ENCODE assay signal across 9 cellular contexts in the genomic region with DNA sequence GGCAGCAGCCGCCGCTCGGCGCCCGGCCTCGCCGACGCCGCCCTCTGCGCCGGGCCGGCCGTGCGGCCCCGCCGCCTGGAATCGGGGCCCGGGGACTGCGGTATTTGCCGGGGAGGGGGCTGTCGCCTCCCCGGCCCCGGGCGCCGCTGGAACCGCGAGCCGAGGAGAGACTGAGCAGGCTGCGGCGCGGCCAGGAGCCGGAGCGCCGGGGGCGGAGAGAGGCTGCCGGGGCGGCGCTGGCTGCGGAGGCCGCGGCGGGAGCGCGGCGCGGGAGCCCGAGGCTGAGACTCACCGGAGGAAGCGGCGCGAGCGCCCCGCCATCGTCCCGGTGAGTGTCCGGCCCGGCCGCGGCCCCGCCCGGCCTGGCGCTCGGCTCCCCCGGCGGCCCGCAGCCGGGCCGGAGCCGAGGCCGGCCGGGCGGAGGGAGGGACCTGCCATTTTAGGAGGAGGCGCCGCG. TPM values are rescaled to one million over a fixed set of nuclear protein-coding genes. Genes with fewer than 3 reads are reported as not detected.
DNase-seq lines count a peak whose midpoint lies in the region; ATAC-seq and TF ChIP-seq lines count a peak whose summit lies in the region.
"Had no signal": no experiment of that assay in that cellular context is flagged by ENCODE, and none has a peak within 500 bp of the region (broad histone marks: within the 10 kb centered on the region; RNA-seq: fewer than 3 reads in every experiment).

No MANE protein-coding gene starts in this region.

- TF ChIP-seq CTCF in MM.1S (IDR thresholded peaks at IDR 0.05; ENCODE audit: low read length) (no peak), chondrocyte (IDR thresholded peaks at IDR 0.05) (no peak), type B pancreatic cell (conservative IDR thresholded peaks at IDR 0.05) (no peak)

- peaks cover 38% of the 10 kb centered on the region for H3F3A ChIP-seq in MM.1S (ENCODE audit: insufficient read depth, low read length)

- H3K36me3 ChIP-seq in MM.1S (replicated peaks; ENCODE audit: insufficient read depth, low read length) (no peaks in the 10 kb centered on the region), muscle layer of colon (ENCODE audit: insufficient read depth, low read length) (no peaks in the 10 kb centered on the region)

- H3K27ac Mint-ChIP-seq in chondrocyte (ENCODE audit: unreplicated experiment) (no peak overlapping the region), type B pancreatic cell (no peak overlapping the region)

- peaks cover 43% of the 10 kb centered on the region for H3K4me1 Mint-ChIP-seq in chondrocyte (ENCODE audit: low read depth)
- peaks cover 35% of the 10 kb centered on the region for H3K4me1 Mint-ChIP-seq in type B pancreatic cell (ENCODE audit: unreplicated experiment)

- H3K9ac ChIP-seq in MM.1S (ENCODE audit: low read length) (peak overlapping the region; percentile 98), muscle layer of colon (ENCODE audit: low read length) (peak overlapping the region; percentile 84)

- no peaks in the 10 kb centered on the region for H3K27me3 ChIP-seq in MM.1S (replicated peaks; ENCODE audit: insufficient read depth, low read length)
- no peaks in the 10 kb centered on the region for H3K27me3 ChIP-seq in muscle layer of colon (ENCODE audit: control insufficient read depth in 1 of 2, insufficient read depth in 2 of 2, low read length in 2 of 2)

- no peaks in the 10 kb centered on the region for H3K9me2 ChIP-seq in MM.1S (replicated peaks; ENCODE audit: insufficient read depth, low read length)

- H3K27me3 Mint-ChIP-seq in chondrocyte (ENCODE audit: low read depth) (no peaks in the 10 kb centered on the region), type B pancreatic cell (no peaks in the 10 kb centered on the region)
- H3K27me3 Mint-ChIP-seq: activated naive CD4-positive, alpha-beta T cell treated with anti-CD3 and anti-CD28 coated beads, Interleukin-2, amount 50 U/mL, for 24 hours had no signal

- no peak overlapping the region for H3K4me2 ChIP-seq in MM.1S (ENCODE audit: low read depth, low read length)

- H3K4me1 ChIP-seq in MM.1S (ENCODE audit: low read length) (peaks cover 38% of the 10 kb centered on the region), muscle layer of colon (ENCODE audit: insufficient read depth, low read length) (peaks cover 43% of the 10 kb centered on the region)

- H3K9me3 ChIP-seq in MM.1S (replicated peaks; ENCODE audit: insufficient read depth, low read length) (no peaks in the 10 kb centered on the region), muscle layer of colon (ENCODE audit: low read length) (no peaks in the 10 kb centered on the region)

- H3K79me2 ChIP-seq in MM.1S (ENCODE audit: low read length): peaks cover 58% of the 10 kb centered on the region

- DNase-seq in NCI-H748 (lab: John Stamatoyannopoulos, UW; ENCODE audit: unreplicated experiment) (peak; percentile 37), NCI-H748 treated with DMSO at 0.1 percent for 48 hours (lab: John Stamatoyannopoulos, UW) (no peak), MM.1S (peak; percentile 50), chondrocyte (ENCODE audit: low spot score) (no peak), NCI-H2196 (lab: John Stamatoyannopoulos, UW; ENCODE audit: unreplicated experiment) (no peak), type B pancreatic cell (ENCODE audit: extremely low spot score, unreplicated experiment) (no peak)

- H3K4me3 ChIP-seq in MM.1S (ENCODE audit: low read length) (peak overlapping the region; percentile 88), muscle layer of colon (ENCODE audit: low read depth in 1 of 2, low read length in 2 of 2) (peak overlapping the region; percentile 93 to 95)

- H3K4me3 Mint-ChIP-seq in chondrocyte (ENCODE audit: unreplicated experiment) (peak overlapping the region; percentile 81), type B pancreatic cell (no peak overlapping the region)

- no peak overlapping the region for H2AFZ ChIP-seq in MM.1S (ENCODE audit: low read length)

- no peak for ATAC-seq in HG03469 (IDR thresholded peaks at IDR 0.05; ENCODE audit: unreplicated experiment)

- peaks cover 41% of the 10 kb centered on the region for H4K20me1 ChIP-seq in MM.1S (ENCODE audit: insufficient read depth, low read length)

- H3K36me3 Mint-ChIP-seq in chondrocyte (ENCODE audit: low read depth) (peaks cover 1% of the 10 kb centered on the region), type B pancreatic cell (peaks cover 8% of the 10 kb centered on the region)
- H3K36me3 Mint-ChIP-seq: activated naive CD4-positive, alpha-beta T cell treated with anti-CD3 and anti-CD28 coated beads, Interleukin-2, amount 50 U/mL, for 24 hours had no signal

- H3K27ac ChIP-seq in MM.1S (ENCODE audit: low read length) (peak overlapping the region; percentile 95; the same call in 1 of the 2 replicates), muscle layer of colon (ENCODE audit: low read depth, low read length) (peak overlapping the region; percentile 95)

- H3K9me3 Mint-ChIP-seq in chondrocyte (ENCODE audit: low read depth) (no peaks in the 10 kb centered on the region), type B pancreatic cell (no peaks in the 10 kb centered on the region)
- H3K9me3 Mint-ChIP-seq: activated naive CD4-positive, alpha-beta T cell treated with anti-CD3 and anti-CD28 coated beads, Interleukin-2, amount 50 U/mL, for 24 hours had no signal

RNA-seq across cellular contexts. Expression of a gene that starts 0.8 kb away (rescaled TPM):
- total RNA-seq in chondrocyte (48.6 to 51.2 TPM (median 50.3 TPM) in 3 replicates), type B pancreatic cell (ENCODE audit: low replicate concordance) (63.0 and 70.6 TPM in 2 replicates)

Comparison
In these comparisons a context has a peak if more than half of its experiments do, and no peak if none do; other contexts are left out.
1. DNase-seq: peak in NCI-H748 (single experiment) and MM.1S (single experiment); none in NCI-H748 treated with DMSO at 0.1 percent for 48 hours (single experiment), chondrocyte (single experiment), NCI-H2196 (single experiment) and type B pancreatic cell (single experiment).